2 cellular contexts compared by ENCODE assay signal in genomic region chr12:121539908-121540307, GRCh38.
TF ChIP-seq lines count a peak whose summit lies in the region.

No MANE protein-coding gene starts in this region.

TF ChIP-seq in K562, 482 proteins besides CTCF, POLR2A, EP300 and RAD21 (continued from another document):
- TF ChIP-seq HCFC1 (IDR thresholded peaks at IDR 0.05; ENCODE audit: low read depth, low read length) (no peak), GATAD2B (IDR thresholded peaks at IDR 0.05; ENCODE audit: borderline replicate concordance) (no peak), SMARCA4 (IDR thresholded peaks at IDR 0.05) (no peak)

TF ChIP-seq in HEK293T, 16 proteins besides CTCF, POLR2A, EP300 and RAD21 (continued from another document):
- TF ChIP-seq ARNT (IDR thresholded peaks at IDR 0.05) (no peak), HDGF (IDR thresholded peaks at IDR 0.05; ENCODE audit: borderline replicate concordance) (no peak), L3MBTL2 (conservative IDR thresholded peaks at IDR 0.05) (no peak), TARDBP (IDR thresholded peaks at IDR 0.05) (no peak), FOXA1 (IDR thresholded peaks at IDR 0.05) (no peak), SP1 (IDR thresholded peaks at IDR 0.05) (no peak), NFRKB (IDR thresholded peaks at IDR 0.05) (no peak), PKNOX1 (IDR thresholded peaks at IDR 0.05) (no peak), LEF1 (IDR thresholded peaks at IDR 0.05; ENCODE audit: borderline replicate concordance) (no peak), FOXM1 (IDR thresholded peaks at IDR 0.05; ENCODE audit: borderline replicate concordance) (no peak), ELF4 (IDR thresholded peaks at IDR 0.05) (no peak)
